1 cellular context compared by ENCODE assay signal in the genomic region with DNA sequence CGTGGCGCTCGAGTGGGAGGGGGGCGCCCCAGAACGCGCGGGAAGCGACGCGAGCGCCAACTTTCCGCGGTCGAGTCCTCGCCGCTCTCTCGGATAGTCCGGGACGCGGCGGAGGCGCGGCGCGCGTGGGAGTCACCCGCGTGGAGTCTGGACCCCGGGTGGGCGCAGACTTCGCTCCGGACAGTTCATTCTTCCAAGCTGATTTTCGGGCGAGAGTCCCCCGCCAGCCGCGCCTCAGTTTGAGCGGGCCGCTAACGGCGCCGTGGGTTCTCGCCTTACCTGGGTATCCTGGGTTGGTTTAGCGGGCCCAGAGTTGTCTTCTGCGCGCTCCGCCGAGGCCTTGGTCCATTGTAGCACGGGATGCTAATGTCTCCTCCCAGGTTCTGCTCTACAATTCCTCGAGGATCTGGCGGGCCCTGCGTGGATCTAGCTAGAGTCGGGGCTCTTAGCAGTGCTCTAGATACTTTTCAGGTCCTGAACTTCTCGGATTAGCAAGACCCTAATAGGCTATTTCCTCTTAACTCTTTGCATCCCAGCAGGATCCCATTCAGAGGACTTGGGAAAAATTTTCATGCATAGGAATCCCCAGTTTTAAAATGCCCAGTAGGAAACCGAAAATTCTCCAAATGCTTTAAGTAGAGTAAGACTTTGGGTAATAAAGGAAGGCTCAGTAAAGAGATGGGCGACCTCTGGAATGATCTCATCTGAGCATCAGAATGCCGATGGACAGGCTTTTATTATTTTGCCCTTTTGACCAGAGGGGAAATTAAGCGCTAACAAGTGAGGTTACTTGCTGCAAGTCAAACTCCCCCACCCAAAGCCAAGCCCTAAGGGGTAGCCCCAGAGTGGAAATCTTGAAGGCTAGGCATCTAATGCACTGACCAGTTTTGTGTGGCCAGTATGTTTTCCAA.
TF ChIP-seq lines count a peak whose summit lies in the region.

No MANE protein-coding gene starts in this region.

TF ChIP-seq in A549, 52 proteins besides CTCF, POLR2A, EP300 and RAD21 (continued from another document):
- TF ChIP-seq PHF8 (IDR thresholded peaks at IDR 0.05; ENCODE audit: borderline replicate concordance, low read depth) (peak; percentile 68; the same call in 1 of the 2 replicates), HOXA7 (CRISPR knock-in tag; IDR thresholded peaks at IDR 0.05) (0 out of 2 replicates have a peak, but pooled peaks have one; percentile 49), FOSB (CRISPR knock-in tag; IDR thresholded peaks at IDR 0.05) (peak; percentile 64), TFCP2L1 (CRISPR knock-in tag; IDR thresholded peaks at IDR 0.05) (peak; percentile 79; the same call in 1 of the 2 replicates), EHF (CRISPR knock-in tag; IDR thresholded peaks at IDR 0.05) (0 out of 2 replicates have a peak, but pooled peaks have one; percentile 59), CEBPB (IDR thresholded peaks at IDR 0.05) (no peak), SMC3 (IDR thresholded peaks at IDR 0.05) (no peak), HOXB5 (CRISPR knock-in tag; IDR thresholded peaks at IDR 0.05) (peak; percentile 83)
- TF ChIP-seq, protein P1, sequence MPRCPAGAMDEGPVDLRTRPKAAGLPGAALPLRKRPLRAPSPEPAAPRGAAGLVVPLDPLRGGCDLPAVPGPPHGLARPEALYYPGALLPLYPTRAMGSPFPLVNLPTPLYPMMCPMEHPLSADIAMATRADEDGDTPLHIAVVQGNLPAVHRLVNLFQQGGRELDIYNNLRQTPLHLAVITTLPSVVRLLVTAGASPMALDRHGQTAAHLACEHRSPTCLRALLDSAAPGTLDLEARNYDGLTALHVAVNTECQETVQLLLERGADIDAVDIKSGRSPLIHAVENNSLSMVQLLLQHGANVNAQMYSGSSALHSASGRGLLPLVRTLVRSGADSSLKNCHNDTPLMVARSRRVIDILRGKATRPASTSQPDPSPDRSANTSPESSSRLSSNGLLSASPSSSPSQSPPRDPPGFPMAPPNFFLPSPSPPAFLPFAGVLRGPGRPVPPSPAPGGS (IDR thresholded peaks at IDR 0.05), result peak; percentile 21; the same call in 2 of the 3 replicates
- TF ChIP-seq, protein P2, sequence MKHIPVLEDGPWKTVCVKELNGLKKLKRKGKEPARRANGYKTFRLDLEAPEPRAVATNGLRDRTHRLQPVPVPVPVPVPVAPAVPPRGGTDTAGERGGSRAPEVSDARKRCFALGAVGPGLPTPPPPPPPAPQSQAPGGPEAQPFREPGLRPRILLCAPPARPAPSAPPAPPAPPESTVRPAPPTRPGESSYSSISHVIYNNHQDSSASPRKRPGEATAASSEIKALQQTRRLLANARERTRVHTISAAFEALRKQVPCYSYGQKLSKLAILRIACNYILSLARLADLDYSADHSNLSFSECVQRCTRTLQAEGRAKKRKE (CRISPR knock-in tag; IDR thresholded peaks at IDR 0.05; ENCODE audit: low read depth), result peak; percentile 62; the same call in 1 of the 2 replicates
- TF ChIP-seq, protein P3, sequence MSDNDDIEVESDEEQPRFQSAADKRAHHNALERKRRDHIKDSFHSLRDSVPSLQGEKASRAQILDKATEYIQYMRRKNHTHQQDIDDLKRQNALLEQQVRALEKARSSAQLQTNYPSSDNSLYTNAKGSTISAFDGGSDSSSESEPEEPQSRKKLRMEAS (IDR thresholded peaks at IDR 0.05), result peak; percentile 89
TF ChIP-seq in A549: peak in this region for 16.
